In genomic region chr20:341682-342081, GRCh38 we compare ENCODE assay signal across 1 cellular context.
A peak's percentile ranks its signal among the peaks of the same experiment; 100 is the strongest.
TF ChIP-seq lines count a peak whose summit lies in the region.

No MANE protein-coding gene starts in this region.

TF ChIP-seq in A549, 52 proteins besides CTCF, POLR2A, EP300 and RAD21:
- peak; percentile 68; the same call in 1 of the 2 replicates for TF ChIP-seq HES2 (IDR thresholded peaks at IDR 0.05)
- no peak for TF ChIP-seq PHF8 (IDR thresholded peaks at IDR 0.05; ENCODE audit: borderline replicate concordance, low read depth)
- TF ChIP-seq CBX8 (IDR thresholded peaks at IDR 0.05), result no peak
- TF ChIP-seq E2F6 (IDR thresholded peaks at IDR 0.05; ENCODE audit: borderline replicate concordance, low read depth), result peak; percentile 65; the same call in 1 of the 2 replicates
- peak in 1 of 2 experiments; percentile 37; a peak in 1 of 5 replicates for TF ChIP-seq JUN (IDR thresholded peaks at IDR 0.05)
- no peak for TF ChIP-seq POLR2AphosphoS2 (conservative IDR thresholded peaks at IDR 0.05; ENCODE audit: low read length)
- peak; percentile 15; the same call in 1 of the 2 replicates for TF ChIP-seq GATA3 (IDR thresholded peaks at IDR 0.05; ENCODE audit: borderline replicate concordance)
- TF ChIP-seq MAX (IDR thresholded peaks at IDR 0.05), result peak; percentile 90
- no peak for TF ChIP-seq EHF (CRISPR knock-in tag; IDR thresholded peaks at IDR 0.05)
- no peak for TF ChIP-seq CHD4 (IDR thresholded peaks at IDR 0.05; ENCODE audit: borderline replicate concordance)
- peak in 1 of 2 experiments; percentile 42; a peak in 2 of 4 replicates for TF ChIP-seq CEBPB (IDR thresholded peaks at IDR 0.05)
- TF ChIP-seq FOSL2 (IDR thresholded peaks at IDR 0.05), result 0 out of 2 replicates have a peak, but pooled peaks have one; percentile 28
- peak; percentile 94 for TF ChIP-seq FOSL2 (CRISPR knock-in tag; IDR thresholded peaks at IDR 0.05)
- TF ChIP-seq JUNB (IDR thresholded peaks at IDR 0.05), result peak; percentile 27; the same call in 1 of the 2 replicates
- no peak for TF ChIP-seq FOXS1 (CRISPR knock-in tag; IDR thresholded peaks at IDR 0.05)
- TF ChIP-seq FOSB (CRISPR knock-in tag; IDR thresholded peaks at IDR 0.05), result 0 out of 2 replicates have a peak, but pooled peaks have one; percentile 44
